11 cellular contexts compared by ENCODE assay signal in the genomic region with DNA sequence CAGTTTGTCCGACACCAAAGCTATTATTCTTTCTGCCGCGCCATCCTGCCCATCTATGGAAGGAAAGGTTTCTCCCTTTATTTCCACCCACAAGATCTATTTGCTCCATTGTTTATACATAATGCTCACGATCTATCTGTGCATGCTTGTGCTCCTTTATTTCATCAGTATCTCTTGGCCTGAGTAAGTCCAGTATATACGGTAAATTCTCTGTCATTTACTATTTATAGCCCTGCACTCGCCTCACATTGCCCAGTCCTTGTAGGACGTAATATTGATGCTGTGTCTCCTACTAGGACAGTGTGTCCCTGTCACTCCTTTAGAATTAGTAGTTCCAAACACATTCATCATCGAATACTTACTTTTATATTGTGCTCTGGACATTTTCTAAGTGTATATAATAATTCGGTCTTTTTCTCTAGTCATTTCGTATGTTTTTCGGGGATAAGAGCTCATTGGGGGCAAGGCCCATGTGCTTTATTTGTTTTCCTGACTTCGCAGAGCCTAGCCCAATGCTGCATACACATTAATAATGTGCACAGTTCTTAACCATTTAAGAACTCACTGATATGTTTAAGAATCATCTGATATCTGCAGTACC. TPM values are rescaled to one million over a fixed set of nuclear protein-coding genes. Genes with fewer than 3 reads are reported as not detected.
DNase-seq lines count a peak whose midpoint lies in the region; ATAC-seq, FAIRE-seq and TF ChIP-seq lines count a peak whose summit lies in the region.
"Had no signal": no experiment of that assay in that cellular context is flagged by ENCODE, and none has a peak within 500 bp of the region (broad histone marks: within the 10 kb centered on the region; RNA-seq: fewer than 3 reads in every experiment).

No MANE protein-coding gene starts in this region.

- ATAC-seq in GM12878 (no peak), Right ventricle myocardium superior (ENCODE audit: poor library complexity) (peak; percentile 48)
- ATAC-seq: effector memory CD8-positive, alpha-beta T cell had no signal

- no peak overlapping the region for H3K9ac ChIP-seq in GM12878 (ENCODE audit: control insufficient read depth, insufficient read depth, low read length)

- WGBS in GM12878 (ENCODE audit: insufficient coverage, insufficient replicate concordance, low lambda C conversion rate, missing lambda C conversion rate) = 86% methylated on average over 12 of the region's 12 CpGs
- 48% methylated on average over 12 of the region's 12 CpGs for WGBS in prostate gland

- no peak overlapping the region for H2AFZ ChIP-seq in GM12878 (ENCODE audit: control insufficient read depth, low read depth, low read length)

- no peak for FAIRE-seq in GM12878 (lab: Jason Lieb, UNC)

- in situ Hi-C loops in GM12878 (cut with MboI) = no loop called here

- peaks cover 12% of the 10 kb centered on the region for H3K4me1 ChIP-seq in GM12878 (ENCODE audit: control insufficient read depth, insufficient read depth, low read length)
- no peaks in the 10 kb centered on the region for H3K4me1 ChIP-seq in prostate gland (replicated peaks)

- H4K20me1 ChIP-seq in GM12878 (ENCODE audit: control insufficient read depth, insufficient read depth) = no peaks in the 10 kb centered on the region

- peak overlapping the region; percentile 41; the same call in 1 of the 2 replicates for H3K27ac ChIP-seq in GM12878 (ENCODE audit: control insufficient read depth, insufficient read depth)
- H3K27ac ChIP-seq in prostate gland = peak overlapping the region; percentile 86 to 92

- RAD21 ChIA-PET in GM12878 (lab: Charles Lee; ENCODE audit: unreplicated experiment) = interaction anchor here (0.9 to 3.7 kb wide), 12 partner anchors 9 to 310 kb away, joined by 3 to 19 read pairs (median 6); no protein-coding TSS in a partner anchor

- peaks cover 12% of the 10 kb centered on the region for H3K79me2 ChIP-seq in GM12878 (ENCODE audit: control insufficient read depth, insufficient read depth, low read length)

- CTCF ChIA-PET in GM12878 (lab: Yijun Ruan, JAX) = interaction anchor here (0.5 to 2.4 kb wide), 7 partner anchors 10 to 225 kb away, joined by 3 to 16 read pairs (median 7); no protein-coding TSS in a partner anchor

- H3K36me3 ChIP-seq in GM12878 (ENCODE audit: control insufficient read depth in 2 of 2, insufficient read depth in 2 of 2, low read length in 1 of 2) = no peaks in the 10 kb centered on the region
- no peaks in the 10 kb centered on the region for H3K36me3 ChIP-seq in prostate gland

- no peak for TF ChIP-seq POLR2A in GM12878 (IDR thresholded peaks at IDR 0.05; ENCODE audit: low read depth, low read length)
- no peak for TF ChIP-seq POLR2A in prostate gland (IDR thresholded peaks at IDR 0.05)

- BruUV-seq in GM12878 (replicated peaks; lab: Mats Ljungman, UMichigan) = no TSS peak

- H3K4me3 ChIP-seq in GM12878 (no peak overlapping the region), prostate gland (no peak overlapping the region)

- SMC1A ChIA-PET in GM12878 (lab: Charles Lee; ENCODE audit: uncharacterized antibody, unreplicated experiment) = interaction anchor here (0.6 to 2.1 kb wide), 13 partner anchors 8 to 467 kb away, joined by 3 to 15 read pairs (median 3); no protein-coding TSS in a partner anchor

- DNase-seq in HCEC 1CT (peak; percentile 90), GM12878 (ENCODE audit: low read depth, low spot score) (no peak), Right ventricle myocardium superior (no peak), prostate gland (ENCODE audit: low spot score) (no peak), cerebellar nuclear complex (lab: John Stamatoyannopoulos, UW) (no peak), NCI-H524 treated with DMSO at 0.1 percent for 48 hours (lab: John Stamatoyannopoulos, UW) (no peak)
- DNase-seq in activated T-cell treated with anti-CD3 and anti-CD28 coated beads, Interleukin-2, amount 50 U/mL, for 1 hour = no peak
- no peak for DNase-seq in stimulated activated CD8-positive, alpha-beta memory T cell treated with anti-CD3 and anti-CD28 coated beads, Interleukin-4, amount 100 ng/mL, for 48 hours
- DNase-seq: activated CD4-positive, alpha-beta T cell treated with anti-CD3 and anti-CD28 coated beads, Interleukin-2, amount 50 U/mL, for 4 hours; activated naive CD4-positive, alpha-beta T cell treated with anti-CD3 and anti-CD28 coated beads for 36 hours; effector memory CD8-positive, alpha-beta T cell had no signal

- POLR2A ChIA-PET in GM12878 (lab: Charles Lee) = interaction anchor here (0.5 to 4.3 kb wide), 5 partner anchors 10 to 563 kb away, joined by 4 to 22 read pairs (median 4); a partner anchor contains a TSS

- intact Hi-C loops in GM12878 (cut with micrococcal nuclease; ENCODE audit: unreplicated experiment) = loop anchor here (2.0 to 5.0 kb wide), 2 partner anchors 69 to 201 kb away; a partner anchor contains a TSS
- intact Hi-C loops in Right ventricle myocardium superior (cut with DNase I) = no loop called here
- intact Hi-C loops in prostate gland (cut with DNase I) = loop anchor here (5.0 to 10.0 kb wide), 2 partner anchors 51 to 203 kb away; a partner anchor contains a TSS

- H3K9me3 ChIP-seq in GM12878 (replicated peaks; ENCODE audit: control insufficient read depth, insufficient read depth, low read length) = no peaks in the 10 kb centered on the region; the same call in 2 of the 3 replicates
- no peaks in the 10 kb centered on the region for H3K9me3 ChIP-seq in prostate gland

- no peak overlapping the region for H3K4me2 ChIP-seq in GM12878 (ENCODE audit: control insufficient read depth, insufficient read depth)

- H3K27me3 ChIP-seq in GM12878 (replicated peaks in 1 of 2; ENCODE audit: control insufficient read depth in 2 of 2, insufficient read depth in 2 of 2, low read length in 1 of 2) (no peaks in the 10 kb centered on the region), prostate gland (replicated peaks; ENCODE audit: insufficient read depth) (no peaks in the 10 kb centered on the region)

- TF ChIP-seq CTCF in GM12878 (IDR thresholded peaks at IDR 0.05 in 2 of 3, conservative IDR thresholded peaks at IDR 0.05 in 1 of 3; ENCODE audit: control insufficient read depth in 2 of 3, extremely low read depth in 1 of 3, insufficient read depth in 1 of 3, low read depth in 3 of 3, low read length in 3 of 3) (no peak), prostate gland (IDR thresholded peaks at IDR 0.05) (no peak)

- no peak for TF ChIP-seq RAD21 in GM12878 (IDR thresholded peaks at IDR 0.05; ENCODE audit: insufficient read depth, low read depth, low read length)

- TF ChIP-seq EP300 in GM12878 (IDR thresholded peaks at IDR 0.05; ENCODE audit: borderline replicate concordance in 1 of 2, control insufficient read depth in 1 of 2, low read depth in 2 of 2, low read length in 2 of 2) = no peak

TF ChIP-seq in GM12878, 131 proteins besides CTCF, POLR2A, EP300 and RAD21 (continues in another document):
- TF ChIP-seq, protein P1, sequence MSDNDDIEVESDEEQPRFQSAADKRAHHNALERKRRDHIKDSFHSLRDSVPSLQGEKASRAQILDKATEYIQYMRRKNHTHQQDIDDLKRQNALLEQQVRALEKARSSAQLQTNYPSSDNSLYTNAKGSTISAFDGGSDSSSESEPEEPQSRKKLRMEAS (IDR thresholded peaks at IDR 0.05; ENCODE audit: low read depth, low read length) = no peak
- TF ChIP-seq FOXM1 (IDR thresholded peaks at IDR 0.05; ENCODE audit: low read depth, low read length) (no peak), HDGF (IDR thresholded peaks at IDR 0.05) (no peak), ZNF24 (IDR thresholded peaks at IDR 0.05) (no peak), SMAD1 (IDR thresholded peaks at IDR 0.05; ENCODE audit: low read depth, partially characterized antibody) (no peak), SIX5 (IDR thresholded peaks at IDR 0.05; ENCODE audit: low read depth, low read length, severe bottlenecking) (no peak), ATF7 (IDR thresholded peaks at IDR 0.05; ENCODE audit: low read depth) (no peak), KLF5 (IDR thresholded peaks at IDR 0.05; ENCODE audit: partially characterized antibody) (no peak), CREM (IDR thresholded peaks at IDR 0.05; ENCODE audit: low read depth) (no peak)
- TF ChIP-seq, protein P2, sequence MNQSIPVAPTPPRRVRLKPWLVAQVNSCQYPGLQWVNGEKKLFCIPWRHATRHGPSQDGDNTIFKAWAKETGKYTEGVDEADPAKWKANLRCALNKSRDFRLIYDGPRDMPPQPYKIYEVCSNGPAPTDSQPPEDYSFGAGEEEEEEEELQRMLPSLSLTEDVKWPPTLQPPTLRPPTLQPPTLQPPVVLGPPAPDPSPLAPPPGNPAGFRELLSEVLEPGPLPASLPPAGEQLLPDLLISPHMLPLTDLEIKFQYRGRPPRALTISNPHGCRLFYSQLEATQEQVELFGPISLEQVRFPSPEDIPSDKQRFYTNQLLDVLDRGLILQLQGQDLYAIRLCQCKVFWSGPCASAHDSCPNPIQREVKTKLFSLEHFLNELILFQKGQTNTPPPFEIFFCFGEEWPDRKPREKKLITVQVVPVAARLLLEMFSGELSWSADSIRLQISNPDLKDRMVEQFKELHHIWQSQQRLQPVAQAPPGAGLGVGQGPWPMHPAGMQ (IDR thresholded peaks at IDR 0.05; ENCODE audit: borderline replicate concordance) = no peak

RNA-seq across cellular contexts. Expression of a gene that starts 3.1 kb away (rescaled TPM):
- 52.1 and 55.0 TPM in 2 replicates for total RNA-seq in GM12878 (2013; cell fraction: nucleolus; rRNA removed)
- total RNA-seq in GM12878 (2014; rRNA removed) = 11.5 and 12.4 TPM in 2 replicates
- 6.1 and 6.4 TPM in 2 replicates for total RNA-seq in GM12878 (2014; rRNA removed; fragmentation: Illumina TruSeq; extraction: Trizol)
- 25.7 and 26.9 TPM in 2 replicates for total RNA-seq in GM12878 (2021)
- polyA plus RNA-seq in GM12878 (2011; ENCODE audit: low read depth) = 4.2 TPM
- polyA plus RNA-seq in GM12878 (2011; rRNA removed) = 5.1 and 14.7 TPM in 2 replicates
- 10.7 and 18.2 TPM in 2 replicates for polyA plus RNA-seq in GM12878 (2011; cell fraction: cytosol; rRNA removed)
- polyA plus RNA-seq in GM12878 (2011; cell fraction: nucleus; rRNA removed) = 23.8 and 26.9 TPM in 2 replicates
- polyA plus RNA-seq in GM12878 (2012) = 6.0 and 10.1 TPM in 2 replicates
- polyA plus RNA-seq in GM12878 (2014; fragmentation: Illumina TruSeq; extraction: Trizol) = 21.0 and 21.5 TPM in 2 replicates
- polyA plus RNA-seq in GM12878 (2014; fragmentation: Nextera tagmentation; extraction: Ambion mirVana) = 1 to 10 TPM; 4.2 to 4.9 TPM
- polyA plus RNA-seq in GM12878 (2014; rRNA removed) = 8.3 and 9.9 TPM in 2 replicates
- polyA plus RNA-seq in GM12878 (2016; fragmentation: Nextera tagmentation; extraction: Ambion mirVana) = 10 to 100 TPM; 11.1 to 13.0 TPM
- 16.6 and 21.5 TPM in 2 replicates for polyA minus RNA-seq in GM12878 (2011; rRNA and poly(A)+ RNA removed)
- polyA minus RNA-seq in GM12878 (2011; cell fraction: cytosol; rRNA and poly(A)+ RNA removed) = 13.9 and 16.1 TPM in 2 replicates
- 8.1 and 10.8 TPM in 2 replicates for polyA minus RNA-seq in GM12878 (2011; cell fraction: nucleus; rRNA and poly(A)+ RNA removed)
- 51.2 TPM for total RNA-seq in Right ventricle myocardium superior
- 10 to 100 TPM; 21.6 to 74.9 TPM for total RNA-seq in prostate gland
